18 cellular contexts compared by ENCODE assay signal in the genomic region with DNA sequence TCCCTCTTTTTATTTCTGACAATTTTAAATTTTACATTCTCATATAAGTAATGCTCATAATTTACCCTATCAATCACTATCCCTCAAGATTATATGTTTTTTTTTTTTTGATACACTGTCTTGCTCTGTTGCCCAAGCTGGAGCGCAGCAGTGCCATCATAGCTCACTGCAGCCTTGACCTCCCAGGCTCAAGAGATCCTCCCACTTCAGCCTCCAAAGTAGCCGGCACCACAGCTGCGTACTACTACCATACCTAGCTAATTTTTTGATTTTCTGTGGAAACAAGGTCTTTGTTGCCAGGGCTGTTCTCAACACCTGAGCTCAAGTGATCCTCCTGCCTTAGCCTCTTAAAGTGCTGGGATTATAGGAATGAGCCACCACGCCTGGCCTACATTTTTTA. TPM values are rescaled to one million over a fixed set of nuclear protein-coding genes. Genes with fewer than 3 reads are reported as not detected.
DNase-seq lines count a peak whose midpoint lies in the region; ATAC-seq and TF ChIP-seq lines count a peak whose summit lies in the region.
"Had no signal": no experiment of that assay in that cellular context is flagged by ENCODE, and none has a peak within 500 bp of the region (broad histone marks: within the 10 kb centered on the region; RNA-seq: fewer than 3 reads in every experiment).

No MANE protein-coding gene starts in this region.

- TF ChIP-seq CTCF in WTC11 (IDR thresholded peaks at IDR 0.05) (no peak), type B pancreatic cell (conservative IDR thresholded peaks at IDR 0.05) (no peak)

- peak overlapping the region; percentile 84 for H3K27ac Mint-ChIP-seq in activated T-cell treated with anti-CD3 and anti-CD28 coated beads, Interleukin-2, amount 50 U/mL, for 72 hours
- H3K27ac Mint-ChIP-seq in WTC11: peak overlapping the region; percentile 98
- H3K27ac Mint-ChIP-seq in type B pancreatic cell: peak overlapping the region; percentile 71
- H3K27ac Mint-ChIP-seq: activated CD8-positive, alpha-beta T cell treated with anti-CD3 and anti-CD28 coated beads, Interleukin-2, amount 10 ng/mL, durations not matched to agents 7 days and 5 days had no signal

- peak overlapping the region; percentile 98; the same call in 1 of the 2 replicates for H3K4me3 ChIP-seq in iPS-20b (ENCODE audit: low read length)
- H3K4me3 ChIP-seq: BLaER1, cardiac muscle cell had no signal

- peak overlapping the region; percentile 34 for H3K27ac ChIP-seq in iPS-20b (ENCODE audit: low read length)
- H3K27ac ChIP-seq: BLaER1, cardiac muscle cell, WERI-Rb-1 had no signal

- peaks cover 54% of the 10 kb centered on the region for H3K4me1 Mint-ChIP-seq in activated T-cell treated with anti-CD3 and anti-CD28 coated beads, Interleukin-2, amount 50 U/mL, for 72 hours (ENCODE audit: low read depth)
- H3K4me1 Mint-ChIP-seq in WTC11 (peaks cover 50% of the 10 kb centered on the region), type B pancreatic cell (ENCODE audit: unreplicated experiment) (peaks cover 8% of the 10 kb centered on the region)

- DNase-seq in activated T-cell treated with anti-CD3 and anti-CD28 coated beads, Interleukin-2, amount 50 U/mL, for 72 hours: no peak
- no peak for DNase-seq in activated T-cell treated with anti-CD3 and anti-CD28 coated beads for 4 hours
- no peak for DNase-seq in WTC11 (ENCODE audit: low spot score)
- DNase-seq in type B pancreatic cell (ENCODE audit: extremely low spot score, unreplicated experiment): no peak
- no peak for DNase-seq in erythroblast (lab: John Stamatoyannopoulos, UW)
- DNase-seq in T1000 (lab: John Stamatoyannopoulos, UW): no peak
- no peak for DNase-seq in NCI-H526 treated with DMSO at 0.1 percent for 48 hours (lab: John Stamatoyannopoulos, UW)
- DNase-seq: activated CD8-positive, alpha-beta T cell treated with anti-CD3 and anti-CD28 coated beads, Interleukin-2, amount 10 ng/mL, durations not matched to agents 7 days and 5 days; dermis blood vessel endothelial cell; DMS53; NCI-H1092 treated with DMSO at 0.1 percent for 48 hours; NCI-H2081; right cardiac atrium; T-helper 2 cell; WERI-Rb-1 had no signal

- no peaks in the 10 kb centered on the region for H3K27me3 Mint-ChIP-seq in activated T-cell treated with anti-CD3 and anti-CD28 coated beads, Interleukin-2, amount 50 U/mL, for 72 hours (ENCODE audit: low read depth)
- H3K27me3 Mint-ChIP-seq in WTC11 (ENCODE audit: low read depth) (no peaks in the 10 kb centered on the region), type B pancreatic cell (no peaks in the 10 kb centered on the region)

- peak overlapping the region; percentile 86 to 93 for H3K4me3 Mint-ChIP-seq in activated T-cell treated with anti-CD3 and anti-CD28 coated beads, Interleukin-2, amount 50 U/mL, for 72 hours
- H3K4me3 Mint-ChIP-seq in WTC11 (peak overlapping the region; percentile 91), type B pancreatic cell (peak overlapping the region; percentile 91)
- H3K4me3 Mint-ChIP-seq: activated CD8-positive, alpha-beta T cell treated with anti-CD3 and anti-CD28 coated beads, Interleukin-2, amount 10 ng/mL, durations not matched to agents 7 days and 5 days had no signal

- CTCF ChIA-PET in WTC11 (lab: Charles Lee): interaction anchor here (0.6 kb wide), 1 partner anchor 486 kb away, joined by 4 read pairs; a partner anchor contains a TSS

- H3K9me3 ChIP-seq in iPS-20b (ENCODE audit: insufficient read depth, low read depth, low read length): no peaks in the 10 kb centered on the region
- H3K9me3 ChIP-seq: BLaER1 had no signal

- H3K9me3 Mint-ChIP-seq in activated T-cell treated with anti-CD3 and anti-CD28 coated beads, Interleukin-2, amount 50 U/mL, for 72 hours: no peaks in the 10 kb centered on the region
- H3K9me3 Mint-ChIP-seq in WTC11 (no peaks in the 10 kb centered on the region), type B pancreatic cell (no peaks in the 10 kb centered on the region)

- peaks cover 22 to 23% of the 10 kb centered on the region in 2 donors for H3K36me3 Mint-ChIP-seq in activated T-cell treated with anti-CD3 and anti-CD28 coated beads, Interleukin-2, amount 50 U/mL, for 72 hours (ENCODE audit: insufficient read depth in 2 of 2)
- H3K36me3 Mint-ChIP-seq in WTC11: peaks cover 10% of the 10 kb centered on the region
- peaks cover 45% of the 10 kb centered on the region for H3K36me3 Mint-ChIP-seq in type B pancreatic cell

- H3K36me3 ChIP-seq in iPS-20b (ENCODE audit: insufficient read depth, low read depth, low read length): peaks cover 7% of the 10 kb centered on the region; the same call in 1 of the 2 replicates
- H3K36me3 ChIP-seq: BLaER1, cardiac muscle cell, WERI-Rb-1 had no signal

- POLR2A ChIA-PET in WTC11 (lab: Charles Lee): interaction anchor here (0.7 kb wide), 1 partner anchor 202 kb away, joined by 3 read pairs; a partner anchor contains a TSS

- ATAC-seq in activated T-cell treated with anti-CD3 and anti-CD28 coated beads, Interleukin-2, amount 50 U/mL, for 72 hours (replicated peaks in 1 of 2): no peak
- no peak for ATAC-seq in WTC11
- ATAC-seq: activated CD8-positive, alpha-beta T cell treated with anti-CD3 and anti-CD28 coated beads, Interleukin-2, amount 10 ng/mL, durations not matched to agents 7 days and 5 days; right cardiac atrium had no signal

- peaks cover 18% of the 10 kb centered on the region for H3K4me1 ChIP-seq in iPS-20b (ENCODE audit: insufficient read depth, low read length)

- H3K27me3 ChIP-seq in iPS-20b (ENCODE audit: insufficient read depth, low read length): no peaks in the 10 kb centered on the region
- H3K27me3 ChIP-seq: cardiac muscle cell had no signal

- peak overlapping the region; percentile 96; the same call in 1 of the 2 replicates for H3K9ac ChIP-seq in iPS-20b (ENCODE audit: low read depth, low read length)
- H3K9ac ChIP-seq: BLaER1 had no signal

- no peak for TF ChIP-seq POLR2A in erythroblast (IDR thresholded peaks at IDR 0.05; ENCODE audit: low read length)

TF ChIP-seq in WTC11, 78 proteins besides CTCF, POLR2A, EP300 and RAD21:
- TF ChIP-seq, protein P1, sequence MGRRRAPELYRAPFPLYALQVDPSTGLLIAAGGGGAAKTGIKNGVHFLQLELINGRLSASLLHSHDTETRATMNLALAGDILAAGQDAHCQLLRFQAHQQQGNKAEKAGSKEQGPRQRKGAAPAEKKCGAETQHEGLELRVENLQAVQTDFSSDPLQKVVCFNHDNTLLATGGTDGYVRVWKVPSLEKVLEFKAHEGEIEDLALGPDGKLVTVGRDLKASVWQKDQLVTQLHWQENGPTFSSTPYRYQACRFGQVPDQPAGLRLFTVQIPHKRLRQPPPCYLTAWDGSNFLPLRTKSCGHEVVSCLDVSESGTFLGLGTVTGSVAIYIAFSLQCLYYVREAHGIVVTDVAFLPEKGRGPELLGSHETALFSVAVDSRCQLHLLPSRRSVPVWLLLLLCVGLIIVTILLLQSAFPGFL (CRISPR knock-in tag; IDR thresholded peaks at IDR 0.05; ENCODE audit: borderline replicate concordance): no peak
- TF ChIP-seq GABPB1 (CRISPR knock-in tag; IDR thresholded peaks at IDR 0.05) (no peak), ZNF121 (CRISPR knock-in tag; IDR thresholded peaks at IDR 0.05) (peak; percentile 61), ZNF219 (CRISPR knock-in tag; IDR thresholded peaks at IDR 0.05; ENCODE audit: borderline replicate concordance) (no peak)

RNA-seq across cellular contexts. Expression of a gene that starts 4.4 kb away (rescaled TPM):
- 100 to 1,000 TPM; 105 to 129 TPM for total RNA-seq in activated T-cell treated with anti-CD3 and anti-CD28 coated beads, Interleukin-2, amount 50 U/mL, for 72 hours
- 51.9 to 52.5 TPM (median 52.4 TPM) in 3 replicates for total RNA-seq in WTC11 (2021)
- total RNA-seq in type B pancreatic cell (ENCODE audit: low replicate concordance): 52.1 and 240 TPM in 2 replicates

RNA-seq across cellular contexts. Expression of a gene that starts 53.4 kb away (rescaled TPM):
- total RNA-seq in activated T-cell treated with anti-CD3 and anti-CD28 coated beads, Interleukin-2, amount 50 U/mL, for 72 hours: 10 to 100 TPM; 27.7 to 32.7 TPM
- total RNA-seq in WTC11 (2021) (17.3 to 19.0 TPM (median 18.9 TPM) in 3 replicates), type B pancreatic cell (ENCODE audit: low replicate concordance) (11.9 and 21.4 TPM in 2 replicates)
